16 cellular contexts compared by ENCODE assay signal in genomic region chr10:29202541-29202940, GRCh38.
DNase-seq lines count a peak whose midpoint lies in the region; ATAC-seq and TF ChIP-seq lines count a peak whose summit lies in the region.
"Had no signal": no experiment of that assay in that cellular context is flagged by ENCODE, and none has a peak within 500 bp of the region (broad histone marks: within the 10 kb centered on the region; RNA-seq: fewer than 3 reads in every experiment).

No MANE protein-coding gene starts in this region.

- H3K18ac ChIP-seq in mesenchymal stem cell (ENCODE audit: low read depth in 1 of 2, low read length in 2 of 2) (no peak overlapping the region), trophoblast cell (ENCODE audit: low read length) (no peak overlapping the region)

- BruUV-seq in A673 (replicated peaks; lab: Mats Ljungman, UMichigan), result no TSS peak

- H2BK15ac ChIP-seq in mesenchymal stem cell (ENCODE audit: low read depth, poor library complexity, severe bottlenecking), result no peak overlapping the region

- no peak overlapping the region for H4K12ac ChIP-seq in trophoblast cell (ENCODE audit: low read depth, low read length)

- H3K4ac ChIP-seq in mesenchymal stem cell (ENCODE audit: low read depth in 1 of 2, low read length in 2 of 2) (no peak overlapping the region), trophoblast cell (ENCODE audit: low read depth, low read length) (no peak overlapping the region)

- H3K27ac Mint-ChIP-seq in GM23338, result no peak overlapping the region; the same call in 1 of the 2 replicates
- H3K27ac Mint-ChIP-seq: B cell, H9 had no signal

- H3K36me3 Mint-ChIP-seq in GM23338 (ENCODE audit: low read depth), result no peaks in the 10 kb centered on the region
- H3K36me3 Mint-ChIP-seq: CD4-positive, CD25-positive, alpha-beta regulatory T cell had no signal

- H3K27me3 Mint-ChIP-seq in GM23338 (ENCODE audit: insufficient read depth, low read depth, poor library complexity), result peaks cover 2% of the 10 kb centered on the region
- H3K27me3 Mint-ChIP-seq: CD4-positive, CD25-positive, alpha-beta regulatory T cell had no signal

- H3K9me2 ChIP-seq in GM23338 (ENCODE audit: insufficient read depth), result no peaks in the 10 kb centered on the region
- H3K9me2 ChIP-seq in hepatocyte (replicated peaks; ENCODE audit: insufficient read depth), result no peaks in the 10 kb centered on the region

- no peak overlapping the region for H3K23ac ChIP-seq in mesenchymal stem cell (ENCODE audit: low read length in 2 of 2)
- H3K23ac ChIP-seq in trophoblast cell (ENCODE audit: low read length), result no peak overlapping the region

- H2BK12ac ChIP-seq in mesenchymal stem cell (ENCODE audit: low read length in 2 of 2), result peak overlapping the region in 1 of 2 experiments; percentile 33
- H2BK12ac ChIP-seq in trophoblast cell (ENCODE audit: low read length), result peak overlapping the region; percentile 55

- no peaks in the 10 kb centered on the region for H3K27me3 ChIP-seq in A673 (replicated peaks; ENCODE audit: insufficient read depth, low read depth, low read length, poor library complexity)
- no peaks in the 10 kb centered on the region for H3K27me3 ChIP-seq in GM23338 (ENCODE audit: insufficient read depth)
- H3K27me3 ChIP-seq in mesenchymal stem cell (ENCODE audit: control insufficient read depth in 1 of 2, insufficient read depth in 1 of 2, low read length in 2 of 2), result peaks cover 7 to 52% of the 10 kb centered on the region in 2 experiments
- H3K27me3 ChIP-seq in trophoblast cell (ENCODE audit: insufficient read depth, low read length), result no peaks in the 10 kb centered on the region
- no peaks in the 10 kb centered on the region for H3K27me3 ChIP-seq in hepatocyte

- no peaks in the 10 kb centered on the region for H3K79me1 ChIP-seq in mesenchymal stem cell (replicated peaks; ENCODE audit: low read length, poor library complexity, severe bottlenecking)
- peaks cover 10% of the 10 kb centered on the region for H3K79me1 ChIP-seq in trophoblast cell (ENCODE audit: low read length)

- H3K14ac ChIP-seq in mesenchymal stem cell (ENCODE audit: low read length in 2 of 2) (no peak overlapping the region), trophoblast cell (ENCODE audit: low read length) (no peak overlapping the region)

- peak overlapping the region; percentile 44 for H4K91ac ChIP-seq in mesenchymal stem cell (ENCODE audit: low read length)
- peak overlapping the region; percentile 66 for H4K91ac ChIP-seq in trophoblast cell (ENCODE audit: low read depth, low read length)

- TF ChIP-seq CTCF in A673 (conservative IDR thresholded peaks at IDR 0.05; ENCODE audit: low read depth, low read length) (no peak), GM23338 (conservative IDR thresholded peaks at IDR 0.05; ENCODE audit: low read depth in 2 of 2) (no peak), hepatocyte (IDR thresholded peaks at IDR 0.05; ENCODE audit: poor library complexity) (no peak)

- H3K4me2 ChIP-seq in GM23338 (no peak overlapping the region), mesenchymal stem cell (ENCODE audit: low read length, poor library complexity, severe bottlenecking) (no peak overlapping the region), trophoblast cell (ENCODE audit: low read length) (no peak overlapping the region), hepatocyte (no peak overlapping the region)

- intact Hi-C loops in A673 (cut with micrococcal nuclease; ENCODE audit: unreplicated experiment), result loop anchor here (5.0 kb wide), 1 partner anchor 70 kb away; no protein-coding TSS in a partner anchor

- H3K9me3 ChIP-seq in A673 (ENCODE audit: low read depth, low read length, poor library complexity, severe bottlenecking) (no peaks in the 10 kb centered on the region), mesenchymal stem cell (ENCODE audit: control insufficient read depth, low read length) (peaks cover 3% of the 10 kb centered on the region), trophoblast cell (ENCODE audit: insufficient read depth, low read depth, low read length) (no peaks in the 10 kb centered on the region), hepatocyte (ENCODE audit: low read depth) (no peaks in the 10 kb centered on the region)

- H3K4me1 ChIP-seq in A673 (ENCODE audit: insufficient read depth, low read length, poor library complexity, severe bottlenecking) (peaks cover 61% of the 10 kb centered on the region), GM23338 (ENCODE audit: insufficient read depth) (peaks cover 12% of the 10 kb centered on the region), mesenchymal stem cell (ENCODE audit: control insufficient read depth, insufficient read depth, low read depth, low read length) (no peaks in the 10 kb centered on the region), trophoblast cell (ENCODE audit: control insufficient read depth in 1 of 2, insufficient read depth in 2 of 2, low read length in 2 of 2) (peaks cover 4 to 12% of the 10 kb centered on the region in 2 experiments), hepatocyte (ENCODE audit: insufficient read depth) (peaks cover 29% of the 10 kb centered on the region)

- DNase-seq in A673 (ENCODE audit: low spot score), result peak; percentile 97
- no peak for DNase-seq in GM23338 (ENCODE audit: low spot score)
- no peak for DNase-seq in mesenchymal stem cell
- no peak for DNase-seq in trophoblast cell
- no peak for DNase-seq in hepatocyte (ENCODE audit: low spot score)
- no peak for DNase-seq in CD1c-positive myeloid dendritic cell (ENCODE audit: extremely low spot score)
- DNase-seq: 8988T; ACHN; CD4-positive, CD25-positive, alpha-beta regulatory T cell; GM23248; H9; IMR-90; KBM-7 had no signal

- H3K4me1 Mint-ChIP-seq in GM23338, result peaks cover 30% of the 10 kb centered on the region
- H3K4me1 Mint-ChIP-seq: B cell; CD4-positive, CD25-positive, alpha-beta regulatory T cell had no signal

- WGBS in mesenchymal stem cell, result 99% methylated on average over 7 of the region's 9 CpGs
- no CpG with 5 or more reads among the region's 9 CpGs for WGBS in trophoblast cell (ENCODE audit: extremely low coverage, insufficient coverage, insufficient read length)
- WGBS in hepatocyte (ENCODE audit: low lambda C conversion rate, missing lambda C conversion rate), result 85% methylated on average over 9 of the region's 9 CpGs

- no peaks in the 10 kb centered on the region for H4K20me1 ChIP-seq in GM23338 (replicated peaks; ENCODE audit: insufficient read depth)
- no peaks in the 10 kb centered on the region for H4K20me1 ChIP-seq in hepatocyte (ENCODE audit: insufficient read depth, poor library complexity, severe bottlenecking)

- H3K9ac ChIP-seq in mesenchymal stem cell (ENCODE audit: low read length), result no peak overlapping the region
- H3K9ac ChIP-seq in trophoblast cell (ENCODE audit: low read length), result no peak overlapping the region
- H3K9ac ChIP-seq: GM23248 had no signal

- H3K36me3 ChIP-seq in A673 (ENCODE audit: insufficient read depth, low read length, poor library complexity, severe bottlenecking), result no peaks in the 10 kb centered on the region
- no peaks in the 10 kb centered on the region for H3K36me3 ChIP-seq in GM23338 (ENCODE audit: insufficient read depth)
- H3K36me3 ChIP-seq in mesenchymal stem cell (ENCODE audit: control insufficient read depth in 1 of 2, insufficient read depth in 2 of 2, low read depth in 1 of 2, low read length in 2 of 2), result no peaks in the 10 kb centered on the region
- no peaks in the 10 kb centered on the region for H3K36me3 ChIP-seq in trophoblast cell (ENCODE audit: control insufficient read depth in 1 of 2, insufficient read depth in 2 of 2, low read length in 2 of 2)
- no peaks in the 10 kb centered on the region for H3K36me3 ChIP-seq in hepatocyte (replicated peaks; ENCODE audit: insufficient read depth, low read depth)

- H4K8ac ChIP-seq in mesenchymal stem cell (ENCODE audit: low read length) (peak overlapping the region; percentile 59), trophoblast cell (ENCODE audit: low read depth, low read length) (no peak overlapping the region)

- POLR2A ChIA-PET in A673 (lab: Charles Lee; ENCODE audit: low non-redundant PET), result interaction anchor here (1.2 kb wide), 1 partner anchor 64 kb away, joined by 4 read pairs; no protein-coding TSS in a partner anchor

- CTCF ChIA-PET in A673 (lab: Charles Lee), result interaction anchor here (0.5 to 1.2 kb wide), 2 partner anchors 102 to 526 kb away, joined by 4 read pairs; no protein-coding TSS in a partner anchor

- H3K27ac ChIP-seq in A673 (ENCODE audit: low read depth, low read length, poor library complexity, severe bottlenecking) (peak overlapping the region; percentile 88), GM23338 (ENCODE audit: low read depth) (no peak overlapping the region), mesenchymal stem cell (ENCODE audit: low read length, poor library complexity, severe bottlenecking) (no peak overlapping the region), trophoblast cell (ENCODE audit: low read depth, low read length) (no peak overlapping the region), hepatocyte (no peak overlapping the region)
- H3K27ac ChIP-seq: GM23248 had no signal

- H2AK5ac ChIP-seq in mesenchymal stem cell (ENCODE audit: low read length, severe bottlenecking) (no peak overlapping the region), trophoblast cell (ENCODE audit: low read length) (no peak overlapping the region)

- no peaks in the 10 kb centered on the region for H3F3A ChIP-seq in GM23338 (replicated peaks; ENCODE audit: low read depth)

- H3K79me2 ChIP-seq in GM23338 (replicated peaks; ENCODE audit: insufficient read depth), result no peaks in the 10 kb centered on the region
- H3K79me2 ChIP-seq in trophoblast cell (ENCODE audit: control insufficient read depth, insufficient read depth, low read length, poor library complexity), result no peaks in the 10 kb centered on the region
- H3K79me2 ChIP-seq in hepatocyte, result no peaks in the 10 kb centered on the region

- no peaks in the 10 kb centered on the region for H3K9me3 Mint-ChIP-seq in GM23338
- H3K9me3 Mint-ChIP-seq: H9 had no signal

- no peak overlapping the region for H3K4me3 Mint-ChIP-seq in GM23338
- H3K4me3 Mint-ChIP-seq: B cell; CD4-positive, CD25-positive, alpha-beta regulatory T cell; H9 had no signal

- ATAC-seq in GM23338 (no peak), HG02623 (IDR thresholded peaks at IDR 0.05; ENCODE audit: unreplicated experiment) (no peak)
- ATAC-seq: GM12878 had no signal

- H2BK5ac ChIP-seq in mesenchymal stem cell (ENCODE audit: low read depth, low read length, poor library complexity, severe bottlenecking) (no peak overlapping the region), trophoblast cell (ENCODE audit: low read depth, low read length, poor library complexity) (no peak overlapping the region)

- no peak overlapping the region for H3K4me3 ChIP-seq in A673 (ENCODE audit: low read depth, low read length, poor library complexity, severe bottlenecking)
- no peak overlapping the region for H3K4me3 ChIP-seq in GM23338
- H3K4me3 ChIP-seq in mesenchymal stem cell (ENCODE audit: insufficient read depth in 1 of 2, low read depth in 1 of 2, low read length in 2 of 2), result no peak overlapping the region
- no peak overlapping the region for H3K4me3 ChIP-seq in trophoblast cell (ENCODE audit: low read depth, low read length)
- no peak overlapping the region for H3K4me3 ChIP-seq in hepatocyte
- H3K4me3 ChIP-seq: GM12878, GM23248 had no signal

- peak overlapping the region; percentile 23; the same call in 1 of the 2 replicates for H2AFZ ChIP-seq in GM23338
- H2AFZ ChIP-seq in mesenchymal stem cell (ENCODE audit: low read depth, low read length), result no peak overlapping the region
- H2AFZ ChIP-seq in trophoblast cell (ENCODE audit: insufficient read depth, low read length, poor library complexity), result no peak overlapping the region
- no peak overlapping the region for H2AFZ ChIP-seq in hepatocyte
- H2AFZ ChIP-seq: GM23248 had no signal

- H2BK120ac ChIP-seq in mesenchymal stem cell (ENCODE audit: low read depth, low read length) (no peak overlapping the region), trophoblast cell (ENCODE audit: insufficient read depth, low read length, poor library complexity) (peak overlapping the region; percentile 53)
